ENCODE assay signal across 26 cellular contexts in the genomic region with DNA sequence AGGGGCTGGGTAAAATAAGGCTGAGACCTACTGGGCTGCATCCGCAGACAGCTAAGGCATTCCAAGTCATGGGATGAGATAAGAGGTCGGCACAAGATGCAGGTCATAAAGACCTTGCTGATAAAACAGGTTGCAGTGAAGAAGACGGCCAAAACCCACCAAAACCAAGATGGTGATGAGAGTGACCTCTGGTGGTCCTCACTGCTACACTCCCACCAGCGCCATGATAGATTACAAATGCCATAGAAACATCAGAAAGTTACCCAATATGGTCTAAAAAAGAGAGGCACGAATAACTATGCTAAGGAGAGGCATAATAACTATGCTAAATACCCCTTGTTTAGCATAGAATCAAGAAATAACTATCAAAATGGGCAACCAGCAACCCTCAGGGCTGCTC. TPM values are rescaled to one million over a fixed set of nuclear protein-coding genes. Genes with fewer than 3 reads are reported as not detected.
DNase-seq lines count a peak whose midpoint lies in the region; ATAC-seq, FAIRE-seq and TF ChIP-seq lines count a peak whose summit lies in the region.
"Had no signal": no experiment of that assay in that cellular context is flagged by ENCODE, and none has a peak within 500 bp of the region (broad histone marks: within the 10 kb centered on the region; RNA-seq: fewer than 3 reads in every experiment).

No MANE protein-coding gene starts in this region.

- no peaks in the 10 kb centered on the region for H3K27me3 Mint-ChIP-seq in activated naive CD4-positive, alpha-beta T cell treated with anti-CD3 and anti-CD28 coated beads, Interleukin-2, amount 50 U/mL, for 24 hours

- no peak overlapping the region for H2AK5ac ChIP-seq in IMR-90 (ENCODE audit: low read depth, low read length)
- H2AK5ac ChIP-seq in H1 (ENCODE audit: low read depth, low read length) = no peak overlapping the region
- no peak overlapping the region for H2AK5ac ChIP-seq in trophoblast cell (ENCODE audit: low read length)

- H3K79me1 ChIP-seq in IMR-90 (ENCODE audit: low read depth in 1 of 2, low read length in 2 of 2) (no peaks in the 10 kb centered on the region), H1 (ENCODE audit: low read depth, low read length) (no peaks in the 10 kb centered on the region), trophoblast cell (ENCODE audit: low read length) (no peaks in the 10 kb centered on the region)

- no peak overlapping the region for H3K18ac ChIP-seq in IMR-90 (ENCODE audit: low read depth, low read length)
- no peak overlapping the region for H3K18ac ChIP-seq in H1 (ENCODE audit: extremely low read depth, low read length)
- H3K18ac ChIP-seq in trophoblast cell (ENCODE audit: low read length) = no peak overlapping the region

- H3K27me3 ChIP-seq in IMR-90 (ENCODE audit: control insufficient read depth, insufficient read depth, low read length) (no peaks in the 10 kb centered on the region), H1 (replicated peaks in 1 of 4; ENCODE audit: control insufficient read depth in 3 of 4, extremely low read depth in 1 of 4, insufficient read depth in 3 of 4, low read length in 3 of 4) (no peaks in the 10 kb centered on the region), trophoblast cell (ENCODE audit: insufficient read depth, low read length) (no peaks in the 10 kb centered on the region)

- H4K12ac ChIP-seq in trophoblast cell (ENCODE audit: low read depth, low read length) = no peak overlapping the region

- H3K27ac Mint-ChIP-seq in activated naive CD4-positive, alpha-beta T cell treated with anti-CD3 and anti-CD28 coated beads, Interleukin-2, amount 50 U/mL, for 24 hours = peak overlapping the region; percentile 55
- H3K27ac Mint-ChIP-seq: CD4-positive, alpha-beta memory T cell had no signal

- H3K14ac ChIP-seq in IMR-90 (replicated peaks; ENCODE audit: low read depth, low read length) (no peak overlapping the region), H1 (ENCODE audit: insufficient read length) (no peak overlapping the region), trophoblast cell (ENCODE audit: low read length) (no peak overlapping the region)

- H3K9ac ChIP-seq in IMR-90 (ENCODE audit: low read depth, low read length) = no peak overlapping the region
- H3K9ac ChIP-seq in H1 (replicated peaks in 1 of 4; ENCODE audit: extremely low read depth in 1 of 4, low read depth in 3 of 4, low read length in 3 of 4) = no peak overlapping the region
- no peak overlapping the region for H3K9ac ChIP-seq in trophoblast cell (ENCODE audit: low read length)
- H3K9ac ChIP-seq: BLaER1 treated with 17β-estradiol and CSF1 and Interleukin-3, amounts not matched to agents 10 nM and 100 nM had no signal

- FAIRE-seq in H1 (lab: Jason Lieb, UNC) = no peak
- FAIRE-seq: RCC 7860 had no signal

- no peak overlapping the region for H2AFZ ChIP-seq in IMR-90 (replicated peaks; ENCODE audit: low read length, poor library complexity)
- no peak overlapping the region for H2AFZ ChIP-seq in H1 (ENCODE audit: low read length)
- no peak overlapping the region for H2AFZ ChIP-seq in trophoblast cell (ENCODE audit: insufficient read depth, low read length, poor library complexity)

- no peaks in the 10 kb centered on the region for H4K20me1 ChIP-seq in IMR-90 (ENCODE audit: insufficient read depth, low read length)
- H4K20me1 ChIP-seq in H1 (replicated peaks in 1 of 2; ENCODE audit: control insufficient read depth in 1 of 2, insufficient read depth in 2 of 2, low read length in 2 of 2) = no peaks in the 10 kb centered on the region
- H4K20me1 ChIP-seq: BLaER1 treated with 17β-estradiol and CSF1 and Interleukin-3, amounts not matched to agents 10 nM and 100 nM had no signal

- dilution Hi-C loops in IMR-90 (cut with HindIII; ENCODE audit: low sequenced_read_pairs, unreplicated experiment) = no loop called here

- no peak overlapping the region for H3K4me3 Mint-ChIP-seq in activated naive CD4-positive, alpha-beta T cell treated with anti-CD3 and anti-CD28 coated beads, Interleukin-2, amount 50 U/mL, for 24 hours
- H3K4me3 Mint-ChIP-seq: CD4-positive, alpha-beta memory T cell had no signal

- in situ Hi-C loops in IMR-90 (cut with MboI; ENCODE audit: low sequenced_read_pairs) = no loop called here
- in situ Hi-C loops in KBM-7 (cut with MboI; ENCODE audit: low pct_unique_long_range_greater_than_20kb, low sequenced_read_pairs) = no loop called here

- POLR2A ChIA-PET in IMR-90 (lab: Charles Lee; ENCODE audit: unreplicated experiment) (no interaction called here), H1 (lab: Charles Lee; ENCODE audit: partially characterized antibody) (no interaction called here)

- DNase-seq in activated naive CD4-positive, alpha-beta T cell treated with Interleukin-2 at 50 U/mL for 16 hours = no peak
- DNase-seq in IMR-90 (no peak), H1 (ENCODE audit: low read depth in 1 of 2, low spot score in 2 of 2) (no peak), trophoblast cell (peak; percentile 18 to 64), NCI-H2171 treated with DMSO at 0.1 percent for 48 hours (lab: John Stamatoyannopoulos, UW) (no peak), KBM-7 (no peak)
- DNase-seq in activated T-cell treated with anti-CD3 and anti-CD28 coated beads, Interleukin-2, amount 50 U/mL, for 48 hours = no peak
- DNase-seq: CD4-positive, alpha-beta memory T cell; COR-L47; DMS53; GOT3; Kasumi-1; MV-4-11; NCI-H1105; NCI-H146; NCI-H2029; NCI-H2227 treated with DMSO at 0.1 percent for 48 hours; NCI-H526 treated with DMSO at 0.1 percent for 48 hours; OCI-M1; SIG-M5 had no signal

- no peaks in the 10 kb centered on the region for H3K9me3 Mint-ChIP-seq in activated naive CD4-positive, alpha-beta T cell treated with anti-CD3 and anti-CD28 coated beads, Interleukin-2, amount 50 U/mL, for 24 hours
- H3K9me3 Mint-ChIP-seq: CD4-positive, alpha-beta memory T cell had no signal

- no peak overlapping the region for H2AK9ac ChIP-seq in IMR-90 (replicated peaks; ENCODE audit: low read depth, low read length, poor library complexity)

- no peak for ATAC-seq in IMR-90 (ENCODE audit: low read depth)
- ATAC-seq: HCT116 had no signal

- 0 out of 2 replicates have a peak overlapping the region, but pooled peaks have one; percentile 58 for H2BK120ac ChIP-seq in IMR-90 (ENCODE audit: low read depth, low read length)
- no peak overlapping the region for H2BK120ac ChIP-seq in H1 (replicated peaks; ENCODE audit: low read depth, low read length)
- no peak overlapping the region for H2BK120ac ChIP-seq in trophoblast cell (ENCODE audit: insufficient read depth, low read length, poor library complexity)

- intact Hi-C loops in IMR-90 (cut with micrococcal nuclease) = no loop called here

- H3K23ac ChIP-seq in IMR-90 (ENCODE audit: low read depth, low read length) (no peak overlapping the region), H1 (ENCODE audit: insufficient read length) (no peak overlapping the region), trophoblast cell (ENCODE audit: low read length) (no peak overlapping the region)

- H3K4me1 ChIP-seq in IMR-90 (ENCODE audit: control insufficient read depth, insufficient read depth, low read length) (peaks cover 3% of the 10 kb centered on the region; the same call in 1 of the 2 replicates), H1 (replicated peaks in 1 of 4; ENCODE audit: control insufficient read depth in 3 of 4, insufficient read depth in 4 of 4, low read length in 3 of 4) (no peaks in the 10 kb centered on the region), trophoblast cell (ENCODE audit: control insufficient read depth in 1 of 2, insufficient read depth in 2 of 2, low read length in 2 of 2) (peaks cover 0 to 3% of the 10 kb centered on the region in 2 experiments)

- CTCF ChIA-PET in IMR-90 (lab: Yijun Ruan, JAX) = interaction anchor here (0.8 kb wide), 1 partner anchor 845 kb away, joined by 3 read pairs; no protein-coding TSS in a partner anchor
- CTCF ChIA-PET in H1 (lab: Charles Lee; ENCODE audit: partially characterized antibody) = interaction anchor here (1.0 to 3.3 kb wide), 5 partner anchors 9 to 37 kb away, joined by 3 to 12 read pairs (median 3); no protein-coding TSS in a partner anchor

- TF ChIP-seq POLR2A in IMR-90 (IDR thresholded peaks at IDR 0.05; ENCODE audit: low read depth, low read length) (no peak), H1 (IDR thresholded peaks at IDR 0.05; ENCODE audit: control extremely low read depth in 1 of 2, low read depth in 2 of 2, low read length in 2 of 2) (no peak)

- H2BK12ac ChIP-seq in H1 (ENCODE audit: low read depth, low read length) (no peak overlapping the region), trophoblast cell (ENCODE audit: low read length) (no peak overlapping the region)

- no peak overlapping the region for H3K27ac ChIP-seq in IMR-90 (ENCODE audit: insufficient read depth, low read length)
- H3K27ac ChIP-seq in H1 (ENCODE audit: low read depth, low read length) = no peak overlapping the region
- no peak overlapping the region for H3K27ac ChIP-seq in trophoblast cell (ENCODE audit: low read depth, low read length)
- H3K27ac ChIP-seq: BLaER1 treated with 17β-estradiol and CSF1 and Interleukin-3, amounts not matched to agents 10 nM and 100 nM; HL-60; SK-N-MC had no signal

- TF ChIP-seq EP300 in H1 (IDR thresholded peaks at IDR 0.05; ENCODE audit: borderline replicate concordance in 1 of 2, low read depth in 2 of 2, low read length in 2 of 2) = no peak

- H3K4ac ChIP-seq in IMR-90 (ENCODE audit: low read depth, low read length) = no peak overlapping the region
- no peak overlapping the region for H3K4ac ChIP-seq in H1 (replicated peaks; ENCODE audit: insufficient read length, low read depth, low read length)
- H3K4ac ChIP-seq in trophoblast cell (ENCODE audit: low read depth, low read length) = no peak overlapping the region

- no peaks in the 10 kb centered on the region for H3K23me2 ChIP-seq in H1 (ENCODE audit: low read depth, low read length)

- no peaks in the 10 kb centered on the region for H3K36me3 Mint-ChIP-seq in activated naive CD4-positive, alpha-beta T cell treated with anti-CD3 and anti-CD28 coated beads, Interleukin-2, amount 50 U/mL, for 24 hours
- H3K36me3 Mint-ChIP-seq: CD4-positive, alpha-beta memory T cell had no signal

- H2BK15ac ChIP-seq in IMR-90 (ENCODE audit: low read depth, low read length) (0 out of 3 replicates have a peak overlapping the region, but pooled peaks have one; percentile 29), H1 (ENCODE audit: low read length) (no peak overlapping the region)

- H2BK20ac ChIP-seq in IMR-90 (ENCODE audit: low read depth, low read length) = no peak overlapping the region
- H2BK20ac ChIP-seq in H1 (ENCODE audit: low read length) = no peak overlapping the region

- no peak overlapping the region for H3K4me2 ChIP-seq in IMR-90 (ENCODE audit: low read depth, low read length)
- H3K4me2 ChIP-seq in H1 (ENCODE audit: insufficient read depth in 1 of 2, low read depth in 2 of 2, low read length in 2 of 2) = no peak overlapping the region
- H3K4me2 ChIP-seq in trophoblast cell (ENCODE audit: low read length) = no peak overlapping the region
- H3K4me2 ChIP-seq: BLaER1 treated with 17β-estradiol and CSF1 and Interleukin-3, amounts not matched to agents 10 nM and 100 nM had no signal

- H3K36me3 ChIP-seq in IMR-90 (ENCODE audit: control insufficient read depth, insufficient read depth, low read length) (no peaks in the 10 kb centered on the region), H1 (ENCODE audit: control insufficient read depth in 2 of 4, insufficient read depth in 4 of 4, low read length in 3 of 4) (no peaks in the 10 kb centered on the region), trophoblast cell (ENCODE audit: control insufficient read depth in 1 of 2, insufficient read depth in 2 of 2, low read length in 2 of 2) (no peaks in the 10 kb centered on the region)
- H3K36me3 ChIP-seq: BLaER1 treated with 17β-estradiol and CSF1 and Interleukin-3, amounts not matched to agents 10 nM and 100 nM had no signal

- TF ChIP-seq RAD21 in IMR-90 (IDR thresholded peaks at IDR 0.05; ENCODE audit: low read length) (no peak), H1 (IDR thresholded peaks at IDR 0.05 in 1 of 2, conservative IDR thresholded peaks at IDR 0.05 in 1 of 2; ENCODE audit: low read depth in 2 of 2, low read length in 2 of 2) (peak in 1 of 2 experiments; percentile 37; a peak in 2 of 4 replicates)

- BruUV-seq in IMR-90 (replicated peaks; lab: Mats Ljungman, UMichigan) = no TSS peak

- peaks cover 4% of the 10 kb centered on the region; the same call in 1 of the 2 replicates for H3K9me1 ChIP-seq in IMR-90 (ENCODE audit: insufficient read depth, low read length)

- H2BK5ac ChIP-seq in IMR-90 (ENCODE audit: low read depth, low read length, poor library complexity, severe bottlenecking) (no peak overlapping the region), H1 (ENCODE audit: low read depth, low read length) (no peak overlapping the region), trophoblast cell (ENCODE audit: low read depth, low read length, poor library complexity) (no peak overlapping the region)

- no peak overlapping the region for H4K91ac ChIP-seq in IMR-90 (ENCODE audit: insufficient read depth, low read depth, low read length)
- H4K91ac ChIP-seq in H1 (replicated peaks; ENCODE audit: insufficient read length, low read length) = no peak overlapping the region
- no peak overlapping the region for H4K91ac ChIP-seq in trophoblast cell (ENCODE audit: low read depth, low read length)

- H3K4me3 ChIP-seq in IMR-90 (ENCODE audit: insufficient read depth, low read depth, low read length) (no peak overlapping the region), H1 (ENCODE audit: extremely low read depth in 1 of 4, insufficient read depth in 2 of 4, low read depth in 3 of 4, low read length in 4 of 4) (no peak overlapping the region), trophoblast cell (ENCODE audit: low read depth, low read length) (no peak overlapping the region)
- H3K4me3 ChIP-seq: BLaER1 treated with 17β-estradiol and CSF1 and Interleukin-3, amounts not matched to agents 10 nM and 100 nM; SK-N-MC had no signal

- H4K8ac ChIP-seq in IMR-90 (ENCODE audit: low read depth in 2 of 2, low read length in 2 of 2) = peak overlapping the region in 1 of 2 experiments; percentile 47; a peak in 1 of 4 replicates
- no peak overlapping the region for H4K8ac ChIP-seq in H1 (ENCODE audit: extremely low read depth, insufficient read depth, low read length)
- no peak overlapping the region for H4K8ac ChIP-seq in trophoblast cell (ENCODE audit: low read depth, low read length)

- no peak overlapping the region for H3K56ac ChIP-seq in IMR-90 (ENCODE audit: extremely low read depth, insufficient read depth, low read length)
- H3K56ac ChIP-seq in H1 (replicated peaks; ENCODE audit: insufficient read length, low read depth, low read length) = no peak overlapping the region

- H4K5ac ChIP-seq in IMR-90 (ENCODE audit: low read depth, low read length) (no peak overlapping the region), H1 (ENCODE audit: insufficient read length, low read depth, low read length) (no peak overlapping the region)

- H3K4me1 Mint-ChIP-seq in activated naive CD4-positive, alpha-beta T cell treated with anti-CD3 and anti-CD28 coated beads, Interleukin-2, amount 50 U/mL, for 24 hours = peaks cover 4% of the 10 kb centered on the region

- H3K9me3 ChIP-seq in IMR-90 (ENCODE audit: control insufficient read depth, insufficient read depth, low read length) (no peaks in the 10 kb centered on the region), H1 (ENCODE audit: insufficient read depth in 2 of 2, low read depth in 1 of 2, low read length in 1 of 2) (no peaks in the 10 kb centered on the region), trophoblast cell (ENCODE audit: insufficient read depth, low read depth, low read length) (no peaks in the 10 kb centered on the region)

- H3K79me2 ChIP-seq in H1 (ENCODE audit: control insufficient read depth in 1 of 2, insufficient read depth in 2 of 2, low read length in 2 of 2) (no peaks in the 10 kb centered on the region), trophoblast cell (ENCODE audit: control insufficient read depth, insufficient read depth, low read length, poor library complexity) (no peaks in the 10 kb centered on the region)

- TF ChIP-seq CTCF in IMR-90 (conservative IDR thresholded peaks at IDR 0.05; ENCODE audit: low read depth, low read length) (no peak), H1 (IDR thresholded peaks at IDR 0.05; ENCODE audit: control extremely low read depth in 1 of 3, insufficient read depth in 1 of 3, low read depth in 1 of 3, low read length in 3 of 3) (peak in 2 of 3 experiments; percentile 16 to 33; a peak in 1 of 4 replicates)

- WGBS in IMR-90 (ENCODE audit: extremely low coverage in 2 of 2, insufficient read length in 1 of 2), 2 experiments = no CpG with 5 or more reads among the region's 5 CpGs
- 94% methylated on average over 5 of the region's 5 CpGs; no CpG with 5 or more reads in 1 of the 2 experiments for WGBS in H1 (ENCODE audit: extremely low coverage in 1 of 2, insufficient coverage in 1 of 2, insufficient read length in 1 of 2, insufficient replicate concordance in 2 of 2, low coverage in 1 of 2, low lambda C conversion rate in 2 of 2, missing lambda C conversion rate in 1 of 2), 2 experiments
- no CpG with 5 or more reads among the region's 5 CpGs for WGBS in trophoblast cell (ENCODE audit: extremely low coverage, insufficient coverage, insufficient read length)

RNA-seq across cellular contexts. Expression of a gene that starts 46.2 kb away (rescaled TPM):
- total RNA-seq in IMR-90 (2012; rRNA removed) = 0.18 and 0.28 TPM in 2 replicates
- polyA plus RNA-seq in IMR-90 (2012; rRNA removed) (0.17 and 0.26 TPM in 2 replicates), H1 (2011; rRNA removed) (9.7 and 9.8 TPM in 2 replicates)
- 0.11 and 0.34 TPM in 2 replicates for polyA plus RNA-seq in IMR-90 (2012; cell fraction: cytosol; rRNA removed)
- polyA plus RNA-seq in IMR-90 (2012; cell fraction: nucleus; rRNA removed; ENCODE audit: low replicate concordance) = 0.25 and 0.29 TPM in 2 replicates
- total RNA-seq in H1 (2021; fragmentation: NEBNext Ultra II Directional; extraction: Animal tissue kit (Norgen Biotek cat#: 25700)) = 23.7 and 24.7 TPM in 2 replicates
- 8.2 TPM for polyA plus RNA-seq in H1 (2011; cell fraction: cytosol; rRNA removed)
- 13.6 TPM for polyA plus RNA-seq in H1 (2011; cell fraction: nucleus; rRNA removed)
- polyA plus RNA-seq in H1 (2012, experiment 1 of 2) = 8.7 to 11.5 TPM (median 10.7 TPM) in 4 replicates
- 4.5 TPM for polyA plus RNA-seq in H1 (2012, experiment 2 of 2)
- polyA plus RNA-seq in H1 (2013, experiment 1 of 2) = 7.5 TPM
- 7.0 TPM for polyA plus RNA-seq in H1 (2013, experiment 2 of 2)
- 26.2 and 26.8 TPM in 2 replicates for polyA minus RNA-seq in H1 (2011; rRNA and poly(A)+ RNA removed)
- 13.5 TPM for polyA minus RNA-seq in H1 (2011; cell fraction: cytosol; rRNA and poly(A)+ RNA removed)
- polyA minus RNA-seq in H1 (2011; cell fraction: nucleus; rRNA and poly(A)+ RNA removed) = 16.0 TPM
- 6.7 TPM in 2 replicates for polyA plus RNA-seq in trophoblast cell (2013)

RNA-seq across cellular contexts. Expression of a gene that starts 51.8 kb away (rescaled TPM):
- 43.7 and 45.3 TPM in 2 replicates for total RNA-seq in IMR-90 (2012; rRNA removed)
- polyA plus RNA-seq in IMR-90 (2012; rRNA removed) = 15.0 and 15.1 TPM in 2 replicates
- polyA plus RNA-seq in IMR-90 (2012; cell fraction: cytosol; rRNA removed) = 4.5 and 7.1 TPM in 2 replicates
- polyA plus RNA-seq in IMR-90 (2012; cell fraction: nucleus; rRNA removed; ENCODE audit: low replicate concordance) = 23.2 and 40.0 TPM in 2 replicates
- 50.5 and 53.2 TPM in 2 replicates for total RNA-seq in H1 (2021; fragmentation: NEBNext Ultra II Directional; extraction: Animal tissue kit (Norgen Biotek cat#: 25700))
- polyA plus RNA-seq in H1 (2011; rRNA removed) = 29.9 and 37.7 TPM in 2 replicates
- polyA plus RNA-seq in H1 (2011; cell fraction: cytosol; rRNA removed) = 23.8 TPM
- 55.3 TPM for polyA plus RNA-seq in H1 (2011; cell fraction: nucleus; rRNA removed)
- polyA plus RNA-seq in H1 (2012, experiment 1 of 2) = 16.2 to 23.3 TPM (median 21.8 TPM) in 4 replicates
- polyA plus RNA-seq in H1 (2012, experiment 2 of 2) = 0.85 TPM
- 24.9 TPM for polyA plus RNA-seq in H1 (2013, experiment 1 of 2)
- 25.6 TPM for polyA plus RNA-seq in H1 (2013, experiment 2 of 2)
- 150 and 181 TPM in 2 replicates for polyA minus RNA-seq in H1 (2011; rRNA and poly(A)+ RNA removed)
- 63.5 TPM for polyA minus RNA-seq in H1 (2011; cell fraction: cytosol; rRNA and poly(A)+ RNA removed)
- 165 TPM for polyA minus RNA-seq in H1 (2011; cell fraction: nucleus; rRNA and poly(A)+ RNA removed)
- 27.8 and 29.2 TPM in 2 replicates for polyA plus RNA-seq in trophoblast cell (2013)

Comparison
In these comparisons a context has a peak if more than half of its experiments do, and no peak if none do; other contexts are left out.
1. DNase-seq: peak in trophoblast cell (2 of 2); none in activated naive CD4-positive, alpha-beta T cell treated with Interleukin-2 at 50 U/mL for 16 hours (single experiment), IMR-90 (single experiment), H1 (0 of 2), activated T-cell treated with anti-CD3 and anti-CD28 coated beads, Interleukin-2, amount 50 U/mL, for 48 hours (0 of 2), NCI-H2171 treated with DMSO at 0.1 percent for 48 hours (single experiment) and KBM-7 (single experiment).
2. RNA of a gene that starts 46.2 kb away (total RNA-seq): 23.7 to 24.7 TPM in H1; 0.18 to 0.28 TPM in IMR-90; every median in the first group is over 10 times any median in the second.